Comparison of ENCODE assay signal across 17 cellular contexts in the genomic region with DNA sequence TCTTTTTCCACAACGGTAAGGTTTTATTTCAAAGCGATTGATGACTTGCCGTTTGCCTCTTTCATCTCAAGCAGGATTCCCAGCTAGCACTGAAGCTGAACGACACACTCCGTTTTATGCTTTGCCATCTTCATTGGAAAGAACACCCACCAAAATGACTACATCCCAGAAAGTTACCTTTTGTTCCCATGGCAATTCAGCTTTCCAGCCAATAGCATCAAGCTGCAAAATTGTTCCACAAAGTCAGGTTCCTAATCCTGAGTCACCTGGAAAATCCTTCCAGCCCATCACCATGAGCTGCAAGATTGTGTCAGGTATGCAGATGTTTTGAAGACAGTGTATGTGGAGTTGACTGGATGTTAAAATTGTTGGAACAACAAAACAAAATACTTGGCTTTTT. TPM values are rescaled to one million over a fixed set of nuclear protein-coding genes. Genes with fewer than 3 reads are reported as not detected.
A peak's percentile ranks its signal among the peaks of the same experiment; 100 is the strongest.
DNase-seq lines count a peak whose midpoint lies in the region; FAIRE-seq and TF ChIP-seq lines count a peak whose summit lies in the region.
"Had no signal": no experiment of that assay in that cellular context is flagged by ENCODE, and none has a peak within 500 bp of the region (broad histone marks: within the 10 kb centered on the region; RNA-seq: fewer than 3 reads in every experiment).

No MANE protein-coding gene starts in this region.

- H3K4me3 ChIP-seq in endodermal cell (ENCODE audit: low read length), result no peak overlapping the region
- H3K4me3 ChIP-seq: BLaER1, GM23338 had no signal

- H3K27ac ChIP-seq in H9 (ENCODE audit: insufficient read length, low read depth, low read length) (no peak overlapping the region), endodermal cell (ENCODE audit: low read depth, low read length) (no peak overlapping the region)
- H3K27ac ChIP-seq: BLaER1, C4-2B had no signal

- H4K5ac ChIP-seq in H9 (ENCODE audit: insufficient read length, low read depth, low read length), result no peak overlapping the region

- no peak overlapping the region for H3K4me3 Mint-ChIP-seq in H9
- H3K4me3 Mint-ChIP-seq in endodermal cell, result no peak overlapping the region
- no peak overlapping the region for H3K4me3 Mint-ChIP-seq in progenitor cell of endocrine pancreas (ENCODE audit: low read depth)
- H3K4me3 Mint-ChIP-seq: B cell; CD4-positive, CD25-positive, alpha-beta regulatory T cell; CD8-positive, alpha-beta T cell; GM23338 had no signal

- DNase-seq in H9, result no peak
- no peak for DNase-seq in endodermal cell
- no peak for DNase-seq in progenitor cell of endocrine pancreas (ENCODE audit: low spot score, unreplicated experiment)
- no peak for DNase-seq in urothelium cell line (ENCODE audit: low spot score)
- DNase-seq in GM12892 (ENCODE audit: insufficient read length), result no peak
- no peak for DNase-seq in 8988T
- DNase-seq: Caco-2; CD4-positive, CD25-positive, alpha-beta regulatory T cell; CD8-positive, alpha-beta T cell; DMS153; DND-41; HCEC 1CT had no signal

- H2BK15ac ChIP-seq in H9 (ENCODE audit: low read depth, low read length), result no peak overlapping the region

- no peak for TF ChIP-seq CTCF in H9 (conservative IDR thresholded peaks at IDR 0.05)
- no peak for TF ChIP-seq CTCF in endodermal cell (conservative IDR thresholded peaks at IDR 0.05)
- TF ChIP-seq CTCF in progenitor cell of endocrine pancreas (IDR thresholded peaks at IDR 0.05; ENCODE audit: unreplicated experiment), result no peak

- no peak overlapping the region for H3K4ac ChIP-seq in H9 (ENCODE audit: low read depth, low read length)

- peaks cover 3% of the 10 kb centered on the region for H3K79me1 ChIP-seq in H9 (ENCODE audit: insufficient read depth, low read depth, low read length, poor library complexity, severe bottlenecking)

- H3T11ph ChIP-seq in H9 (ENCODE audit: low read length), result no peak overlapping the region

- no peak overlapping the region for H4K91ac ChIP-seq in H9 (ENCODE audit: insufficient read length, low read depth, low read length)

- H3K4me1 ChIP-seq in H9 (ENCODE audit: insufficient read depth, low read length) (no peaks in the 10 kb centered on the region; the same call in 1 of the 2 replicates), endodermal cell (ENCODE audit: control insufficient read depth, insufficient read depth, low read length) (no peaks in the 10 kb centered on the region)
- H3K4me1 ChIP-seq: BLaER1, Caco-2 had no signal

- no peaks in the 10 kb centered on the region for H4K20me1 ChIP-seq in H9 (ENCODE audit: control insufficient read depth, insufficient read depth, insufficient read length)

- H3K4me1 Mint-ChIP-seq in H9 (peaks cover 7 to 8% of the 10 kb centered on the region in 2 experiments), endodermal cell (peaks cover 10% of the 10 kb centered on the region), progenitor cell of endocrine pancreas (ENCODE audit: low read depth) (no peaks in the 10 kb centered on the region)
- H3K4me1 Mint-ChIP-seq: B cell; CD4-positive, CD25-positive, alpha-beta regulatory T cell had no signal

- no peak overlapping the region for H3K18ac ChIP-seq in H9 (ENCODE audit: insufficient read length, low read depth, low read length)

- no peaks in the 10 kb centered on the region for H3K79me2 ChIP-seq in H9 (ENCODE audit: insufficient read depth, low read length)

- no peak overlapping the region for H2AK5ac ChIP-seq in H9 (ENCODE audit: insufficient read length, low read length)

- H3K9me3 Mint-ChIP-seq in H9 (no peaks in the 10 kb centered on the region), endodermal cell (no peaks in the 10 kb centered on the region), progenitor cell of endocrine pancreas (ENCODE audit: low read depth) (no peaks in the 10 kb centered on the region)
- H3K9me3 Mint-ChIP-seq: CD8-positive, alpha-beta T cell; GM23338 had no signal

- H3K27me3 ChIP-seq in H9 (ENCODE audit: insufficient read depth, low read length), result no peaks in the 10 kb centered on the region
- no peaks in the 10 kb centered on the region for H3K27me3 ChIP-seq in endodermal cell (ENCODE audit: control insufficient read depth, insufficient read depth, low read length, poor library complexity, severe bottlenecking)
- H3K27me3 ChIP-seq: BLaER1 had no signal

- no peak for FAIRE-seq in urothelium cell line (lab: Jason Lieb, UNC)
- FAIRE-seq in GM12892 (lab: Jason Lieb, UNC), result no peak
- FAIRE-seq: GM18507 had no signal

- no peak overlapping the region for H3K14ac ChIP-seq in H9 (ENCODE audit: insufficient read depth, low read length)

- no peak overlapping the region for H4K8ac ChIP-seq in H9 (replicated peaks; ENCODE audit: insufficient read length, low read depth, low read length)

- H3K27me3 Mint-ChIP-seq in H9 (ENCODE audit: low read depth), result no peaks in the 10 kb centered on the region
- no peaks in the 10 kb centered on the region for H3K27me3 Mint-ChIP-seq in endodermal cell (ENCODE audit: insufficient read depth)
- no peaks in the 10 kb centered on the region for H3K27me3 Mint-ChIP-seq in progenitor cell of endocrine pancreas
- H3K27me3 Mint-ChIP-seq: B cell; CD4-positive, CD25-positive, alpha-beta regulatory T cell had no signal

- WGBS in H9 (ENCODE audit: extremely low coverage, insufficient read length, low lambda C conversion rate), result no CpG with 5 or more reads among the region's 5 CpGs
- WGBS in endodermal cell (ENCODE audit: insufficient coverage in 1 of 2, insufficient read length in 1 of 2), 2 experiments, result 94 to 98% methylated on average over 5 of the region's 5 CpGs

- TF ChIP-seq POLR2A in GM12892 (IDR thresholded peaks at IDR 0.05; ENCODE audit: low read depth, low read length), result no peak

- H2BK20ac ChIP-seq in H9 (ENCODE audit: low read depth, low read length, poor library complexity, severe bottlenecking), result no peak overlapping the region

- H3K36me3 ChIP-seq in endodermal cell (ENCODE audit: control insufficient read depth, insufficient read depth, low read length), result peaks cover 81% of the 10 kb centered on the region

- no peak overlapping the region for H2BK5ac ChIP-seq in H9 (ENCODE audit: insufficient read length, low read length)

- no peaks in the 10 kb centered on the region for H3K23me2 ChIP-seq in H9 (ENCODE audit: insufficient read length, low read depth, low read length, poor library complexity, severe bottlenecking)

- no peak overlapping the region for H2AFZ ChIP-seq in H9 (ENCODE audit: low read length)
- H2AFZ ChIP-seq: GM23338 had no signal

- no peak overlapping the region for H3K23ac ChIP-seq in H9 (ENCODE audit: insufficient read length, low read depth, low read length)

- H3K27ac Mint-ChIP-seq in H9 (peak overlapping the region in 2 of 3 experiments; percentile 44 to 77; a peak in 2 of 7 replicates), endodermal cell (peak overlapping the region; percentile 16), progenitor cell of endocrine pancreas (peak overlapping the region; percentile 71)
- H3K27ac Mint-ChIP-seq: B cell; CD4-positive, CD25-positive, alpha-beta regulatory T cell; CD8-positive, alpha-beta T cell; GM23338 had no signal

- H3K9me3 ChIP-seq in H9 (ENCODE audit: control insufficient read depth, low read depth, low read length) (no peaks in the 10 kb centered on the region), endodermal cell (ENCODE audit: control insufficient read depth, low read length) (no peaks in the 10 kb centered on the region)
- H3K9me3 ChIP-seq: BLaER1, Caco-2 had no signal

- H2BK12ac ChIP-seq in H9 (ENCODE audit: insufficient read length, low read depth, low read length), result no peak overlapping the region

- peaks cover 34 to 81% (median 76%) of the 10 kb centered on the region in 3 experiments for H3K36me3 Mint-ChIP-seq in H9 (ENCODE audit: insufficient read depth in 1 of 3, low read depth in 3 of 3)
- peaks cover 75% of the 10 kb centered on the region for H3K36me3 Mint-ChIP-seq in endodermal cell (ENCODE audit: low read depth)
- H3K36me3 Mint-ChIP-seq in progenitor cell of endocrine pancreas (ENCODE audit: insufficient read depth), result peaks cover 30% of the 10 kb centered on the region

- no peak overlapping the region for H3K56ac ChIP-seq in H9 (ENCODE audit: insufficient read length, low read depth, low read length)

- no peak overlapping the region for H2BK120ac ChIP-seq in H9 (ENCODE audit: low read depth, low read length, poor library complexity, severe bottlenecking)

- no peak overlapping the region for H3K9ac ChIP-seq in H9 (ENCODE audit: extremely low read depth, insufficient read length, low read length)
- H3K9ac ChIP-seq in endodermal cell (ENCODE audit: extremely low read depth, low read length, poor library complexity, severe bottlenecking), result no peak overlapping the region
- H3K9ac ChIP-seq: BLaER1 had no signal

- H3K4me2 ChIP-seq in H9 (ENCODE audit: insufficient read depth, insufficient read length, low read length), result no peak overlapping the region
- H3K4me2 ChIP-seq: BLaER1, GM23338 had no signal

RNA-seq across cellular contexts. Expression of gene YEATS2, which starts 56.5 kb away (rescaled TPM):
- total RNA-seq in H9 (2021) (37.7 and 40.3 TPM in 2 replicates), endodermal cell (10 to 100 TPM; 53.4 to 55.8 TPM), progenitor cell of endocrine pancreas (63.9 and 68.4 TPM in 2 replicates)
- 53.3 TPM for polyA plus RNA-seq in endodermal cell (2013, experiment 1 of 2)
- polyA plus RNA-seq in endodermal cell (2013, experiment 2 of 2), result 52.1 TPM
- polyA plus RNA-seq in GM12892 (2012; ENCODE audit: missing spikeins), result 25.9 TPM

Comparison
In these comparisons a context has a peak if more than half of its experiments do, and no peak if none do; other contexts are left out.
1. H3K27ac Mint-ChIP-seq: peak in every context shown above with its lines; median percentile 71 in progenitor cell of endocrine pancreas; 60 in H9; 16 in endodermal cell.